23 cellular contexts compared by ENCODE assay signal in genomic region chr12:26627335-26627734, GRCh38.
DNase-seq lines count a peak whose midpoint lies in the region; ATAC-seq and TF ChIP-seq lines count a peak whose summit lies in the region.
"Had no signal": no experiment of that assay in that cellular context is flagged by ENCODE, and none has a peak within 500 bp of the region (broad histone marks: within the 10 kb centered on the region; RNA-seq: fewer than 3 reads in every experiment).

No MANE protein-coding gene starts in this region.

- CTCF ChIA-PET in IMR-90 (lab: Yijun Ruan, JAX) (no interaction called here), OCI-LY7 (lab: Charles Lee; ENCODE audit: unreplicated experiment) (no interaction called here)

- no peak overlapping the region for H2BK120ac ChIP-seq in IMR-90 (ENCODE audit: low read depth, low read length)

- no peak overlapping the region for H4K8ac ChIP-seq in IMR-90 (ENCODE audit: low read depth in 2 of 2, low read length in 2 of 2)

- BruUV-seq in IMR-90 (replicated peaks; lab: Mats Ljungman, UMichigan) (no TSS peak), OCI-LY7 (replicated peaks; lab: Mats Ljungman, UMichigan) (no TSS peak)

- POLR2A ChIA-PET in IMR-90 (lab: Charles Lee; ENCODE audit: unreplicated experiment) = interaction anchor here (0.6 kb wide), 1 partner anchor 186 kb away, joined by 3 read pairs; no protein-coding TSS in a partner anchor
- POLR2A ChIA-PET in OCI-LY7 (lab: Charles Lee) = no interaction called here

- H3K9me1 ChIP-seq in IMR-90 (ENCODE audit: insufficient read depth, low read length) = peaks cover 15% of the 10 kb centered on the region

- dilution Hi-C loops in IMR-90 (cut with HindIII; ENCODE audit: low sequenced_read_pairs, unreplicated experiment) = no loop called here

- 0 out of 4 replicates have a peak, but pooled peaks cover 0 to 6% of the 10 kb centered on the region in 2 experiments for H3K79me1 ChIP-seq in IMR-90 (ENCODE audit: low read depth in 1 of 2, low read length in 2 of 2)

- TF ChIP-seq CTCF in IMR-90 (conservative IDR thresholded peaks at IDR 0.05; ENCODE audit: low read depth, low read length) (no peak), VCaP (conservative IDR thresholded peaks at IDR 0.05) (no peak), OCI-LY7 (conservative IDR thresholded peaks at IDR 0.05; ENCODE audit: low read length) (no peak)

- no peak overlapping the region for H2BK5ac ChIP-seq in IMR-90 (ENCODE audit: low read depth, low read length, poor library complexity, severe bottlenecking)

- no peak for TF ChIP-seq RAD21 in IMR-90 (IDR thresholded peaks at IDR 0.05; ENCODE audit: low read length)

- H3K9ac ChIP-seq in IMR-90 (ENCODE audit: low read depth, low read length) = no peak overlapping the region
- H3K9ac ChIP-seq: BLaER1, KMS-11, SK-N-SH had no signal

- 63% methylated on average over 1 of the region's 4 CpGs; no CpG with 5 or more reads in 1 of the 2 experiments for WGBS in IMR-90 (ENCODE audit: extremely low coverage in 2 of 2, insufficient read length in 1 of 2), 2 experiments

- H4K20me1 ChIP-seq in IMR-90 (ENCODE audit: insufficient read depth, low read length) (no peaks in the 10 kb centered on the region), OCI-LY7 (ENCODE audit: insufficient read depth, low read length) (no peaks in the 10 kb centered on the region)
- H4K20me1 ChIP-seq: BLaER1 had no signal

- no peak overlapping the region for H2BK20ac ChIP-seq in IMR-90 (ENCODE audit: low read depth, low read length)

- H4K5ac ChIP-seq in IMR-90 (ENCODE audit: low read depth, low read length) = no peak overlapping the region

- H3K9me3 ChIP-seq in IMR-90 (ENCODE audit: control insufficient read depth, insufficient read depth, low read length) (no peaks in the 10 kb centered on the region), OCI-LY7 (ENCODE audit: low read length) (no peaks in the 10 kb centered on the region)
- H3K9me3 ChIP-seq: BLaER1, right atrium auricular region, SK-N-SH had no signal

- H3K56ac ChIP-seq in IMR-90 (ENCODE audit: extremely low read depth, insufficient read depth, low read length) = no peak overlapping the region

- H2AFZ ChIP-seq in IMR-90 (replicated peaks; ENCODE audit: low read length, poor library complexity) (no peak overlapping the region), OCI-LY7 (ENCODE audit: low read length) (no peak overlapping the region)

- H3K14ac ChIP-seq in IMR-90 (replicated peaks; ENCODE audit: low read depth, low read length) = no peak overlapping the region; the same call in 1 of the 2 replicates

- H3K27me3 ChIP-seq in IMR-90 (ENCODE audit: control insufficient read depth, insufficient read depth, low read length) = no peaks in the 10 kb centered on the region
- H3K27me3 ChIP-seq: BLaER1, right atrium auricular region had no signal

- no peak overlapping the region for H2AK9ac ChIP-seq in IMR-90 (replicated peaks; ENCODE audit: low read depth, low read length, poor library complexity)

- no peak overlapping the region for H4K91ac ChIP-seq in IMR-90 (ENCODE audit: insufficient read depth, low read depth, low read length)

- peak overlapping the region; percentile 61; the same call in 1 of the 3 replicates for H2BK15ac ChIP-seq in IMR-90 (ENCODE audit: low read depth, low read length)

- DNase-seq in GF-D8 (lab: John Stamatoyannopoulos, UW) (peak; percentile 80), IMR-90 (no peak), iris pigment epithelial cell (ENCODE audit: low read depth) (peak; percentile 81), COLO829 (ENCODE audit: low spot score) (no peak), OCI-LY7 (ENCODE audit: low spot score) (no peak)
- DNase-seq: activated CD4-positive, alpha-beta T cell treated with anti-CD3 and anti-CD28 coated beads for 36 hours; activated CD8-positive, alpha-beta memory T cell treated with anti-CD3 and anti-CD28 coated beads, Interleukin-2, amount 50 U/mL, for 48 hours; activated CD8-positive, alpha-beta T cell treated with anti-CD3 and anti-CD28 coated beads for 36 hours; activated naive CD4-positive, alpha-beta T cell treated with anti-CD3 and anti-CD28 coated beads for 36 hours; anterior cingulate cortex; immature natural killer cell; NCI-H1092 treated with DMSO at 0.1 percent for 48 hours; NCI-H1694 treated with DMSO at 0.1 percent for 48 hours; NCI-H446 treated with DMSO at 0.1 percent for 48 hours; SK-N-SH; stimulated activated CD4-positive, alpha-beta T cell treated with anti-CD3 and anti-CD28 coated beads, Interleukin-2, amount 100 ng/mL, for 24 hours; stimulated activated naive CD8-positive, alpha-beta T cell treated with anti-CD3 and anti-CD28 coated beads, Interleukin-15, Interleukin-2, amounts not matched to agents 100 U/mL and 50 U/mL, for 24 hours had no signal

- TF ChIP-seq POLR2A in IMR-90 (IDR thresholded peaks at IDR 0.05; ENCODE audit: low read depth, low read length) = no peak

- H3K36me3 ChIP-seq in IMR-90 (ENCODE audit: control insufficient read depth, insufficient read depth, low read length) = no peaks in the 10 kb centered on the region
- H3K36me3 ChIP-seq in OCI-LY7 (ENCODE audit: insufficient read depth, low read length) = no peaks in the 10 kb centered on the region
- H3K36me3 ChIP-seq: BLaER1 had no signal

- H3K4me3 ChIP-seq in IMR-90 (ENCODE audit: insufficient read depth, low read depth, low read length) (no peak overlapping the region), OCI-LY7 (ENCODE audit: low read depth, low read length, poor library complexity, severe bottlenecking) (no peak overlapping the region)
- H3K4me3 ChIP-seq: BLaER1, right atrium auricular region had no signal

- no peaks in the 10 kb centered on the region for H3K79me2 ChIP-seq in OCI-LY7 (ENCODE audit: insufficient read depth, low read depth, low read length)

- no peak overlapping the region for H3K4ac ChIP-seq in IMR-90 (ENCODE audit: low read depth, low read length)

- H3K18ac ChIP-seq in IMR-90 (ENCODE audit: low read depth, low read length) = no peak overlapping the region

- H3K9me2 ChIP-seq in OCI-LY7 (ENCODE audit: insufficient read depth, low read length) = no peaks in the 10 kb centered on the region
- H3K9me2 ChIP-seq: SK-N-SH had no signal

- ATAC-seq in IMR-90 (ENCODE audit: low read depth) (no peak), GM19351 (IDR thresholded peaks at IDR 0.05; ENCODE audit: unreplicated experiment) (no peak), HG03378 (IDR thresholded peaks at IDR 0.05; ENCODE audit: unreplicated experiment) (no peak)
- ATAC-seq: activated CD4-positive, alpha-beta T cell treated with anti-CD3 and anti-CD28 coated beads for 36 hours; activated CD8-positive, alpha-beta T cell treated with anti-CD3 and anti-CD28 coated beads for 36 hours; stimulated activated naive CD8-positive, alpha-beta T cell treated with anti-CD3 and anti-CD28 coated beads, Interleukin-15, Interleukin-2, amounts not matched to agents 100 U/mL and 50 U/mL, for 24 hours had no signal

- H3K4me1 ChIP-seq in IMR-90 (ENCODE audit: control insufficient read depth, insufficient read depth, low read length) = peaks cover 6% of the 10 kb centered on the region
- H3K4me1 ChIP-seq in OCI-LY7 (ENCODE audit: insufficient read depth, low read length, poor library complexity, severe bottlenecking) = no peaks in the 10 kb centered on the region

- H2AK5ac ChIP-seq in IMR-90 (ENCODE audit: low read depth, low read length) = no peak overlapping the region

- no peak overlapping the region for H3K23ac ChIP-seq in IMR-90 (ENCODE audit: low read depth, low read length)

- in situ Hi-C loops in IMR-90 (cut with MboI; ENCODE audit: low sequenced_read_pairs) = no loop called here

- H3K4me2 ChIP-seq in IMR-90 (ENCODE audit: low read depth, low read length) = no peak overlapping the region
- H3K4me2 ChIP-seq in OCI-LY7 (ENCODE audit: low read length) = no peak overlapping the region
- H3K4me2 ChIP-seq: BLaER1, KMS-11, SK-N-SH had no signal

- H3K27ac ChIP-seq in IMR-90 (ENCODE audit: insufficient read depth, low read length) (no peak overlapping the region), VCaP (peak overlapping the region; percentile 28; the same call in 1 of the 2 replicates), OCI-LY7 (ENCODE audit: low read depth, low read length, poor library complexity, severe bottlenecking) (no peak overlapping the region)
- H3K27ac ChIP-seq: BLaER1, KMS-11, right atrium auricular region had no signal

- intact Hi-C loops in IMR-90 (cut with micrococcal nuclease) (no loop called here), OCI-LY7 (cut with micrococcal nuclease; ENCODE audit: unreplicated experiment) (no loop called here)

TF ChIP-seq in IMR-90, 13 proteins besides CTCF, POLR2A, EP300 and RAD21:
- TF ChIP-seq CHD1 (IDR thresholded peaks at IDR 0.05; ENCODE audit: low read depth, low read length) (no peak), CEBPB (IDR thresholded peaks at IDR 0.05; ENCODE audit: low read depth, low read length) (peak; percentile 48), FOS (IDR thresholded peaks at IDR 0.05; ENCODE audit: low read depth, low read length) (no peak)

Comparison
In these comparisons a context has a peak if more than half of its experiments do, and no peak if none do; other contexts are left out.
1. DNase-seq: peak in GF-D8 (single experiment) and iris pigment epithelial cell (single experiment); none in IMR-90 (single experiment), COLO829 (single experiment) and OCI-LY7 (single experiment).